Comparison of ENCODE assay signal across 14 cellular contexts in genomic region chr5:36444582-36444999, GRCh38.
DNase-seq lines count a peak whose midpoint lies in the region; ATAC-seq and TF ChIP-seq lines count a peak whose summit lies in the region.
"Had no signal": no experiment of that assay in that cellular context is flagged by ENCODE, and none has a peak within 500 bp of the region (broad histone marks: within the 10 kb centered on the region; RNA-seq: fewer than 3 reads in every experiment).

No MANE protein-coding gene starts in this region.

- no peaks in the 10 kb centered on the region for H3K36me3 Mint-ChIP-seq in T-helper 17 cell (ENCODE audit: low read depth)

- H3K36me3 ChIP-seq in mammary epithelial cell (ENCODE audit: insufficient read depth, low read length) (no peaks in the 10 kb centered on the region), hepatocyte (replicated peaks; ENCODE audit: insufficient read depth, low read depth) (no peaks in the 10 kb centered on the region)

- no peak overlapping the region for H3K9ac ChIP-seq in mammary epithelial cell (ENCODE audit: insufficient read depth, low read length)

- no peaks in the 10 kb centered on the region for H3K79me2 ChIP-seq in mammary epithelial cell (ENCODE audit: insufficient read depth, low read length)
- H3K79me2 ChIP-seq in hepatocyte, result no peaks in the 10 kb centered on the region

- peaks cover 15% of the 10 kb centered on the region for H3K27me3 Mint-ChIP-seq in T-helper 17 cell

- H3K9me3 ChIP-seq in mammary epithelial cell (replicated peaks; ENCODE audit: insufficient read depth, low read length) (no peaks in the 10 kb centered on the region), hepatocyte (ENCODE audit: low read depth) (no peaks in the 10 kb centered on the region), T-helper 17 cell (ENCODE audit: control insufficient read depth, low read length, poor library complexity, severe bottlenecking) (no peaks in the 10 kb centered on the region)
- H3K9me3 ChIP-seq: mucosa of descending colon had no signal

- no peak for ATAC-seq in T-helper 17 cell
- ATAC-seq: mucosa of descending colon had no signal

- BruUV-seq in mammary epithelial cell (replicated peaks; lab: Mats Ljungman, UMichigan), result no TSS peak

- no peaks in the 10 kb centered on the region for H3K9me2 ChIP-seq in hepatocyte (replicated peaks; ENCODE audit: insufficient read depth)

- H3K4me1 ChIP-seq in mammary epithelial cell (ENCODE audit: insufficient read depth, low read length), result peaks cover 39% of the 10 kb centered on the region
- peaks cover 33% of the 10 kb centered on the region for H3K4me1 ChIP-seq in hepatocyte (ENCODE audit: insufficient read depth)

- WGBS in mammary epithelial cell (ENCODE audit: low coverage, missing lambda C conversion rate), result 31% methylated on average over 6 of the region's 6 CpGs
- WGBS in hepatocyte (ENCODE audit: low lambda C conversion rate, missing lambda C conversion rate), result 75% methylated on average over 6 of the region's 6 CpGs

- TF ChIP-seq CTCF in mammary epithelial cell (conservative IDR thresholded peaks at IDR 0.05 in 1 of 2, IDR thresholded peaks at IDR 0.05 in 1 of 2; ENCODE audit: extremely low read depth in 1 of 2, insufficient read depth in 1 of 2, low read depth in 1 of 2, low read length in 2 of 2) (no peak), hepatocyte (IDR thresholded peaks at IDR 0.05; ENCODE audit: poor library complexity) (no peak)

- CTCF ChIA-PET in mammary epithelial cell (lab: Charles Lee; ENCODE audit: low non-redundant PET), result no interaction called here

- dilution Hi-C loops in mammary epithelial cell (cut with HindIII; ENCODE audit: low sequenced_read_pairs), result no loop called here

- peaks cover 6% of the 10 kb centered on the region for H3K4me1 Mint-ChIP-seq in T-helper 17 cell
- H3K4me1 Mint-ChIP-seq: activated B cell treated with CpG ODN at 0.5 μM for 24 hours had no signal

- intact Hi-C loops in mammary epithelial cell (cut with micrococcal nuclease), result loop anchor here (10.0 kb wide), 1 partner anchor 430 kb away; the partner anchor contains the start of gene NIPBL

- in situ Hi-C loops in mammary epithelial cell (cut with MboI; ENCODE audit: low sequenced_read_pairs in 2 of 2), result no loop called here

- H3K4me2 ChIP-seq in mammary epithelial cell (ENCODE audit: insufficient read depth, low read depth, low read length) (no peak overlapping the region), hepatocyte (no peak overlapping the region)

- no peak overlapping the region for H3K27ac Mint-ChIP-seq in T-helper 17 cell
- H3K27ac Mint-ChIP-seq: activated B cell treated with CpG ODN at 0.5 μM for 24 hours, H9 had no signal

- H3K27me3 ChIP-seq in mammary epithelial cell (ENCODE audit: insufficient read depth, low read length) (no peaks in the 10 kb centered on the region), hepatocyte (no peaks in the 10 kb centered on the region)

- H3K4me3 ChIP-seq in mammary epithelial cell (replicated peaks in 1 of 3; ENCODE audit: insufficient read depth in 1 of 3, low read depth in 2 of 3, low read length in 3 of 3) (no peak overlapping the region), hepatocyte (no peak overlapping the region)
- H3K4me3 ChIP-seq: mucosa of descending colon had no signal

- H2AFZ ChIP-seq in mammary epithelial cell (ENCODE audit: low read depth, low read length) (peak overlapping the region; percentile 78), hepatocyte (peak overlapping the region; percentile 44)

- H4K20me1 ChIP-seq in mammary epithelial cell (ENCODE audit: insufficient read depth, low read length), result no peaks in the 10 kb centered on the region
- H4K20me1 ChIP-seq in hepatocyte (ENCODE audit: insufficient read depth, poor library complexity, severe bottlenecking), result no peaks in the 10 kb centered on the region

- H3K4me3 Mint-ChIP-seq in T-helper 17 cell, result no peak overlapping the region
- H3K4me3 Mint-ChIP-seq: activated B cell treated with CpG ODN at 0.5 μM for 24 hours, H9 had no signal

- DNase-seq in HCEC 1CT (peak; percentile 54), mammary epithelial cell (no peak), hepatocyte (ENCODE audit: low spot score) (no peak), stromal cell of bone marrow (ENCODE audit: low read depth) (peak; percentile 85), amniotic stem cell (lab: John Stamatoyannopoulos, UW) (no peak), T-helper 17 cell (no peak)
- DNase-seq in activated naive CD4-positive, alpha-beta T cell treated with Interleukin-2 at 50 U/mL for 16 hours, result no peak
- no peak for DNase-seq in stimulated activated CD8-positive, alpha-beta memory T cell treated with anti-CD3 and anti-CD28 coated beads, Interleukin-4, amount 100 ng/mL, for 48 hours
- DNase-seq: activated B cell treated with CpG ODN at 0.5 μM for 24 hours; activated naive CD4-positive, alpha-beta T cell; H9; NCI-H1417; OCI-M1 had no signal

- H3K27ac ChIP-seq in mammary epithelial cell (ENCODE audit: insufficient read depth, low read depth, low read length), result no peak overlapping the region
- H3K27ac ChIP-seq in hepatocyte, result peak overlapping the region; percentile 99

Comparison
In these comparisons a context has a peak if more than half of its experiments do, and no peak if none do; other contexts are left out.
1. DNase-seq: peak in HCEC 1CT (single experiment) and stromal cell of bone marrow (single experiment); none in mammary epithelial cell (single experiment), hepatocyte (single experiment), activated naive CD4-positive, alpha-beta T cell treated with Interleukin-2 at 50 U/mL for 16 hours (single experiment), amniotic stem cell (single experiment), T-helper 17 cell (0 of 3) and stimulated activated CD8-positive, alpha-beta memory T cell treated with anti-CD3 and anti-CD28 coated beads, Interleukin-4, amount 100 ng/mL, for 48 hours (single experiment).